Comparison of ENCODE assay signal across 8 cellular contexts in genomic region chr19:2049741-2050348, GRCh38. TPM values are rescaled to one million over a fixed set of nuclear protein-coding genes. Genes with fewer than 3 reads are reported as not detected.
A peak's percentile ranks its signal among the peaks of the same experiment; 100 is the strongest.
DNase-seq lines count a peak whose midpoint lies in the region; ATAC-seq and TF ChIP-seq lines count a peak whose summit lies in the region.

No MANE protein-coding gene starts in this region.

- H2AK5ac ChIP-seq in neuronal stem cell (ENCODE audit: low read depth, low read length) = peak overlapping the region; percentile 92

- H3K18ac ChIP-seq in neuronal stem cell (ENCODE audit: low read length) = peak overlapping the region; percentile 89

- peak overlapping the region; percentile 95 for H2BK15ac ChIP-seq in neuronal stem cell (ENCODE audit: low read length)

- H3K4ac ChIP-seq in neuronal stem cell (ENCODE audit: low read length) = no peak overlapping the region

- peak overlapping the region; percentile 93 for H2BK5ac ChIP-seq in neuronal stem cell (ENCODE audit: low read length)

- peaks cover 42% of the 10 kb centered on the region for H3K79me1 ChIP-seq in neuronal stem cell (ENCODE audit: low read depth, low read length)

- H3K27ac ChIP-seq in neuronal stem cell (replicated peaks; ENCODE audit: low read length) = no peak overlapping the region
- peak overlapping the region in 1 of 2 donors; percentile 72 for H3K27ac ChIP-seq in aorta (ENCODE audit: low read depth in 1 of 2, low read length in 2 of 2)

- H3K14ac ChIP-seq in neuronal stem cell (ENCODE audit: low read length) = peak overlapping the region; percentile 56

- peaks cover 2% of the 10 kb centered on the region for H3K4me1 Mint-ChIP-seq in glutamatergic neuron (ENCODE audit: low read depth, unreplicated experiment)

- H3K9me3 ChIP-seq in neuronal stem cell (replicated peaks in 1 of 2; ENCODE audit: control insufficient read depth in 2 of 2, insufficient read depth in 1 of 2, low read depth in 1 of 2, low read length in 2 of 2) (no peaks in the 10 kb centered on the region), aorta (ENCODE audit: control insufficient read depth, low read length) (no peaks in the 10 kb centered on the region)

- DNase-seq in GM10248 (ENCODE audit: extremely low spot score) (peak; percentile 54), RKO (ENCODE audit: low spot score) (peak; percentile 70), glutamatergic neuron (peak; percentile 68), neuronal stem cell (ENCODE audit: low spot score) (no peak), aorta (peak; percentile 82 to 89), NCI-H524 (lab: John Stamatoyannopoulos, UW) (no peak)
- DNase-seq in activated naive CD4-positive, alpha-beta T cell treated with anti-CD3 and anti-CD28 coated beads, Interleukin-2, amount 50 U/mL, for 72 hours (ENCODE audit: low spot score in 2 of 2) = peak; percentile 56 to 82

- H3K9me3 Mint-ChIP-seq in activated naive CD4-positive, alpha-beta T cell treated with anti-CD3 and anti-CD28 coated beads, Interleukin-2, amount 50 U/mL, for 72 hours = no peaks in the 10 kb centered on the region
- H3K9me3 Mint-ChIP-seq in glutamatergic neuron (ENCODE audit: unreplicated experiment) = peaks cover 2% of the 10 kb centered on the region

- peak overlapping the region; percentile 91 for H3K23ac ChIP-seq in neuronal stem cell (ENCODE audit: low read depth, low read length, poor library complexity)

- H2AFZ ChIP-seq in neuronal stem cell (ENCODE audit: low read length) = no peak overlapping the region

- peaks cover 17 to 20% of the 10 kb centered on the region in 2 donors for H3K4me1 ChIP-seq in neuronal stem cell (ENCODE audit: control insufficient read depth in 2 of 2, insufficient read depth in 1 of 2, low read depth in 1 of 2, low read length in 2 of 2)
- H3K4me1 ChIP-seq in aorta (ENCODE audit: control insufficient read depth in 1 of 2, insufficient read depth in 2 of 2, low read length in 2 of 2) = peaks cover 0 to 4% of the 10 kb centered on the region in 2 donors

- no peak for TF ChIP-seq CTCF in GM10248 (IDR thresholded peaks at IDR 0.05; ENCODE audit: control extremely low read depth, extremely low read depth, low read depth, missing control alignments)
- TF ChIP-seq CTCF in glutamatergic neuron (IDR thresholded peaks at IDR 0.05; ENCODE audit: partially characterized antibody, unreplicated experiment) = no peak

- ATAC-seq in HG03354 (IDR thresholded peaks at IDR 0.05; ENCODE audit: poor library complexity, severe bottlenecking, unreplicated experiment) (peak; percentile 24), aorta (ENCODE audit: low FRiP score) (peak; percentile 85)
- ATAC-seq in activated naive CD4-positive, alpha-beta T cell treated with anti-CD3 and anti-CD28 coated beads, Interleukin-2, amount 50 U/mL, for 72 hours = peak; percentile 14 to 52

- H2BK120ac ChIP-seq in neuronal stem cell (ENCODE audit: low read depth, low read length) = no peak overlapping the region

- CTCF ChIA-PET in GM10248 (lab: Yijun Ruan, JAX) = no interaction called here

- intact Hi-C loops in aorta (cut with DNase I) = no loop called here

- no peak overlapping the region for H4K91ac ChIP-seq in neuronal stem cell (ENCODE audit: low read depth, low read length, poor library complexity)

- H2BK12ac ChIP-seq in neuronal stem cell (ENCODE audit: low read length) = peak overlapping the region; percentile 75

- no peaks in the 10 kb centered on the region for H3K27me3 ChIP-seq in neuronal stem cell (ENCODE audit: control insufficient read depth in 3 of 3, insufficient read depth in 3 of 3, low read depth in 1 of 3, low read length in 3 of 3)
- peaks cover 0 to 2% of the 10 kb centered on the region in 2 donors for H3K27me3 ChIP-seq in aorta (ENCODE audit: control insufficient read depth in 1 of 2, insufficient read depth in 2 of 2, low read length in 1 of 2)

- H3K4me3 ChIP-seq in neuronal stem cell (ENCODE audit: low read length in 2 of 2) (peak overlapping the region; percentile 97 to 98), aorta (ENCODE audit: low read length in 2 of 2) (peak overlapping the region; percentile 85)

- H3K36me3 ChIP-seq in neuronal stem cell (replicated peaks in 1 of 2; ENCODE audit: control insufficient read depth in 2 of 2, insufficient read depth in 2 of 2, low read length in 2 of 2) = peaks cover 23 to 38% of the 10 kb centered on the region in 2 donors
- H3K36me3 ChIP-seq in aorta (ENCODE audit: control insufficient read depth in 1 of 2, insufficient read depth in 2 of 2, low read length in 1 of 2) = no peaks in the 10 kb centered on the region

- peak overlapping the region; percentile 93 for H3K4me3 Mint-ChIP-seq in glutamatergic neuron (ENCODE audit: unreplicated experiment)

- POLR2A ChIA-PET in GM10248 (lab: Yijun Ruan, JAX) = interaction anchor here (0.6 to 2.5 kb wide), 5 partner anchors 8 to 44 kb away, joined by 3 to 13 read pairs (median 5); no protein-coding TSS in a partner anchor

- WGBS in neuronal stem cell (ENCODE audit: extremely low coverage in 2 of 2, insufficient read length in 2 of 2, insufficient replicate concordance in 1 of 2), 2 donors = no CpG with 5 or more reads among the region's 16 CpGs
- WGBS in aorta, 2 donors = 0% methylated on average over 14 to 16 of the region's 16 CpGs

- no peaks in the 10 kb centered on the region for H3K27me3 Mint-ChIP-seq in glutamatergic neuron (ENCODE audit: unreplicated experiment)

- H3K9ac ChIP-seq in neuronal stem cell (ENCODE audit: low read depth, low read length, poor library complexity) = peak overlapping the region; percentile 91

- H3K36me3 Mint-ChIP-seq in activated naive CD4-positive, alpha-beta T cell treated with anti-CD3 and anti-CD28 coated beads, Interleukin-2, amount 50 U/mL, for 72 hours = peaks cover 0 to 7% of the 10 kb centered on the region in 2 donors
- no peaks in the 10 kb centered on the region for H3K36me3 Mint-ChIP-seq in glutamatergic neuron (ENCODE audit: unreplicated experiment)

- peak overlapping the region; percentile 90 for H3K4me2 ChIP-seq in neuronal stem cell (ENCODE audit: insufficient read depth, low read length, poor library complexity, severe bottlenecking)

- peak overlapping the region; percentile 72 to 75 for H3K27ac Mint-ChIP-seq in activated naive CD4-positive, alpha-beta T cell treated with anti-CD3 and anti-CD28 coated beads, Interleukin-2, amount 50 U/mL, for 72 hours
- H3K27ac Mint-ChIP-seq in glutamatergic neuron (ENCODE audit: unreplicated experiment) = no peak overlapping the region

- peak overlapping the region; percentile 72 for H4K8ac ChIP-seq in neuronal stem cell (ENCODE audit: low read depth, low read length)

RNA-seq across cellular contexts. Expression of gene MKNK2, which starts 1.2 kb away (rescaled TPM):
- 100 to 1,000 TPM; 211 to 261 TPM for total RNA-seq in activated naive CD4-positive, alpha-beta T cell treated with anti-CD3 and anti-CD28 coated beads, Interleukin-2, amount 50 U/mL, for 72 hours
- total RNA-seq in glutamatergic neuron (ENCODE audit: unreplicated experiment) = 149 TPM
- polyA plus RNA-seq in neuronal stem cell (2013, experiment 1 of 2) = 138 TPM
- polyA plus RNA-seq in neuronal stem cell (2013, experiment 2 of 2) = 146 TPM
- 100 to 1,000 TPM in 1 of 2 donors, 10 to 100 TPM in 1; 93.0 to 103 TPM for total RNA-seq in aorta
- polyA plus RNA-seq in aorta = 10 to 100 TPM; 49.3 to 68.1 TPM

RNA-seq across cellular contexts. Expression of gene BTBD2, which starts 34.3 kb away (rescaled TPM):
- 10 to 100 TPM; 24.6 to 60.8 TPM for total RNA-seq in activated naive CD4-positive, alpha-beta T cell treated with anti-CD3 and anti-CD28 coated beads, Interleukin-2, amount 50 U/mL, for 72 hours
- total RNA-seq in glutamatergic neuron (ENCODE audit: unreplicated experiment) (70.4 TPM), aorta (10 to 100 TPM; 46.2 to 62.7 TPM)
- polyA plus RNA-seq in neuronal stem cell (2013, experiment 1 of 2) = 148 TPM
- polyA plus RNA-seq in neuronal stem cell (2013, experiment 2 of 2) = 141 TPM
- 10 to 100 TPM; 27.5 to 56.7 TPM for polyA plus RNA-seq in aorta

RNA-seq across cellular contexts. Expression of gene MOB3A, which starts 46.3 kb away (rescaled TPM):
- 100 to 1,000 TPM in 1 of 2 donors, 10 to 100 TPM in 1; 91.8 to 183 TPM for total RNA-seq in activated naive CD4-positive, alpha-beta T cell treated with anti-CD3 and anti-CD28 coated beads, Interleukin-2, amount 50 U/mL, for 72 hours
- total RNA-seq in glutamatergic neuron (ENCODE audit: unreplicated experiment) = 66.0 TPM
- 15.6 TPM for polyA plus RNA-seq in neuronal stem cell (2013, experiment 1 of 2)
- polyA plus RNA-seq in neuronal stem cell (2013, experiment 2 of 2) = 16.1 TPM
- total RNA-seq in aorta = 10 to 100 TPM; 41.1 to 43.6 TPM
- polyA plus RNA-seq in aorta = 10 to 100 TPM; 12.5 to 15.5 TPM

RNA-seq across cellular contexts. Expression of gene IZUMO4, which starts 46.9 kb away (rescaled TPM):
- 100 to 1,000 TPM in 1 of 2 donors, 10 to 100 TPM in 1; 29.7 to 105 TPM for total RNA-seq in activated naive CD4-positive, alpha-beta T cell treated with anti-CD3 and anti-CD28 coated beads, Interleukin-2, amount 50 U/mL, for 72 hours
- total RNA-seq in glutamatergic neuron (ENCODE audit: unreplicated experiment) = 10.6 TPM
- 2.5 TPM for polyA plus RNA-seq in neuronal stem cell (2013, experiment 1 of 2)
- 2.3 TPM for polyA plus RNA-seq in neuronal stem cell (2013, experiment 2 of 2)
- 1 to 10 TPM; 1.6 to 3.6 TPM for total RNA-seq in aorta
- polyA plus RNA-seq in aorta = 10 to 100 TPM in 1 of 2 donors, 1 to 10 TPM in 1; 5.5 to 25.2 TPM

Comparison
In these comparisons a context has a peak if more than half of its experiments do, and no peak if none do; other contexts are left out.
1. DNase-seq: peak in GM10248 (single experiment), RKO (single experiment), activated naive CD4-positive, alpha-beta T cell treated with anti-CD3 and anti-CD28 coated beads, Interleukin-2, amount 50 U/mL, for 72 hours (2 of 2), glutamatergic neuron (single experiment) and aorta (2 of 2); none in neuronal stem cell (single experiment) and NCI-H524 (0 of 2).
2. ATAC-seq: peak in every context shown above with its lines; median percentile 85 in aorta; 33 in activated naive CD4-positive, alpha-beta T cell treated with anti-CD3 and anti-CD28 coated beads, Interleukin-2, amount 50 U/mL, for 72 hours; 24 in HG03354.